ENCODE assay signal across 1 cellular context in the genomic region with DNA sequence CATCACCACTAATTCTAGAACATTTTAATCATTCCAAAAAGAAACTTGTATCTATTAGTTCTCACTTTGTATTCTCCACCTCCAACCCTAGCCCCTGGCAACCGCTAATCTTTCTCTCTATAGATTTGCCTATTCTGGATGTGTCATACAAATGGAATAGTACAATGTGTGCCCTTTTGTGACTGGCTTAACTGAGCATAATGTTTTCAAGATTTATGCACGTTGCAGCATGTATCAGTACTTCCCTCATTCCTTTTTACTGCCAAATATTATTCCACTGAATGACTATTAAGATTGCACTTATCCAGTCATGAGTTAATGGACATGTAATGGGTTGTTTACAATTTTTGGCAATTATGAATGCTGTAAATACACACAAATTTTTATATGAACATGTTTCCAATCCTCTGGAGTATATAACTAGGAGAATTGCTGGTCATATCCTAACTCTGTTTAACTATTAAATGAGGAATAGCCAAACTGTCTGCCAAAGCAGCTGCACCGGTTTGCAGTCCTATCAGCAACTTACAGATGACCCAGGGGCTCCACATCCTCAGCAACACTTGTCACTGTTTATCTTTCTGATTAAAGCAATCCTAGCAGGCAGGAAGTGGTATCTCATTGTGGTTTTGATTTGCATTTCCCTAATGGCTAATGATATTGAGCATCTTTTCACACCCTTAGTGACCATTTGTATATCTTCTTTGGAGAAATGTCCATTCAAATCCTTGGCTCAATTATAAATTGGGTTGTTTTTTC.
TF ChIP-seq lines count a peak whose summit lies in the region.

No MANE protein-coding gene starts in this region.

TF ChIP-seq in K562, 482 proteins besides CTCF, POLR2A, EP300 and RAD21 (continued from another document and continues in another):
- TF ChIP-seq, protein P1, sequence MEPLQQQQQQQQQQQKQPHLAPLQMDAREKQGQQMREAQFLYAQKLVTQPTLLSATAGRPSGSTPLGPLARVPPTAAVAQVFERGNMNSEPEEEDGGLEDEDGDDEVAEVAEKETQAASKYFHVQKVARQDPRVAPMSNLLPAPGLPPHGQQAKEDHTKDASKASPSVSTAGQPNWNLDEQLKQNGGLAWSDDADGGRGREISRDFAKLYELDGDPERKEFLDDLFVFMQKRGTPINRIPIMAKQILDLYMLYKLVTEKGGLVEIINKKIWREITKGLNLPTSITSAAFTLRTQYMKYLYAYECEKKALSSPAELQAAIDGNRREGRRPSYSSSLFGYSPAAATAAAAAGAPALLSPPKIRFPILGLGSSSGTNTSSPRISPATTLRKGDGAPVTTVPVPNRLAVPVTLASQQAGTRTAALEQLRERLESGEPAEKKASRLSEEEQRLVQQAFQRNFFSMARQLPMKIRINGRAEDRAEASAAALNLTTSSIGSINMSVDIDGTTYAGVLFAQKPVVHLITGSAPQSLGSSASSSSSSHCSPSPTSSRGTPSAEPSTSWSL (CRISPR knock-in tag; IDR thresholded peaks at IDR 0.05; ENCODE audit: borderline replicate concordance): no peak
- TF ChIP-seq HMGN3 (IDR thresholded peaks at IDR 0.05; ENCODE audit: borderline replicate concordance, extremely low read depth, insufficient read length, low read depth, low read length) (peak; percentile 67), YBX1 (IDR thresholded peaks at IDR 0.05) (no peak), MAFG (tag; conservative IDR thresholded peaks at IDR 0.05) (no peak), BDP1 (IDR thresholded peaks at IDR 0.05; ENCODE audit: insufficient read depth, insufficient read length) (no peak), SMAD3 (CRISPR knock-in tag; conservative IDR thresholded peaks at IDR 0.05) (peak; percentile 80), MTA2 (IDR thresholded peaks at IDR 0.05; ENCODE audit: low read depth) (peak; percentile 91), ZNF780A (CRISPR knock-in tag; IDR thresholded peaks at IDR 0.05) (no peak), KLF6 (CRISPR knock-in tag; IDR thresholded peaks at IDR 0.05; ENCODE audit: borderline replicate concordance) (0 out of 2 replicates have a peak, but pooled peaks have one; percentile 17), DACH1 (IDR thresholded peaks at IDR 0.05; ENCODE audit: partially characterized antibody) (peak; percentile 95), ARID1B (IDR thresholded peaks at IDR 0.05) (peak; percentile 95), ZNF253 (CRISPR knock-in tag; conservative IDR thresholded peaks at IDR 0.05) (no peak), HLTF (IDR thresholded peaks at IDR 0.05) (no peak), CSDE1 (IDR thresholded peaks at IDR 0.05) (no peak), PTRF (tag; IDR thresholded peaks at IDR 0.05) (no peak), TCFL5 (CRISPR knock-in tag; conservative IDR thresholded peaks at IDR 0.05) (no peak), ETV6 (IDR thresholded peaks at IDR 0.05; ENCODE audit: borderline replicate concordance in 1 of 2, low read depth in 2 of 2, low read length in 1 of 2) (peak in 1 of 2 experiments; percentile 81; a peak in 2 of 4 replicates), ETV6 (CRISPR knock-in tag; IDR thresholded peaks at IDR 0.05; ENCODE audit: borderline replicate concordance) (no peak), CCNT2 (IDR thresholded peaks at IDR 0.05; ENCODE audit: borderline replicate concordance, extremely low read depth, insufficient read length, low read depth, low read length) (peak; percentile 71), POLR2H (tag; IDR thresholded peaks at IDR 0.05; ENCODE audit: low read depth) (no peak), MEIS2 (IDR thresholded peaks at IDR 0.05; ENCODE audit: partially characterized antibody) (peak; percentile 73), RAD51 (IDR thresholded peaks at IDR 0.05; ENCODE audit: borderline replicate concordance, low read depth) (no peak), MCM3 (IDR thresholded peaks at IDR 0.05) (no peak), MXI1 (IDR thresholded peaks at IDR 0.05; ENCODE audit: low read depth, low read length) (0 out of 2 replicates have a peak, but pooled peaks have one; percentile 18), ATF7 (IDR thresholded peaks at IDR 0.05) (peak; percentile 47; the same call in 1 of the 2 replicates), YY1 (IDR thresholded peaks at IDR 0.05; ENCODE audit: borderline replicate concordance in 1 of 3, control insufficient read depth in 1 of 3, extremely low read depth in 1 of 3, insufficient read depth in 3 of 3, insufficient read length in 1 of 3, insufficient replicate concordance in 2 of 3, low read depth in 1 of 3, low read length in 2 of 3) (no peak), TAF9B (IDR thresholded peaks at IDR 0.05; ENCODE audit: partially characterized antibody) (no peak), MTA3 (IDR thresholded peaks at IDR 0.05; ENCODE audit: borderline replicate concordance) (no peak), PHB (CRISPR knock-in tag; IDR thresholded peaks at IDR 0.05) (no peak), TCF7L2 (IDR thresholded peaks at IDR 0.05; ENCODE audit: low read depth, low read length) (no peak)
- TF ChIP-seq, protein P2, sequence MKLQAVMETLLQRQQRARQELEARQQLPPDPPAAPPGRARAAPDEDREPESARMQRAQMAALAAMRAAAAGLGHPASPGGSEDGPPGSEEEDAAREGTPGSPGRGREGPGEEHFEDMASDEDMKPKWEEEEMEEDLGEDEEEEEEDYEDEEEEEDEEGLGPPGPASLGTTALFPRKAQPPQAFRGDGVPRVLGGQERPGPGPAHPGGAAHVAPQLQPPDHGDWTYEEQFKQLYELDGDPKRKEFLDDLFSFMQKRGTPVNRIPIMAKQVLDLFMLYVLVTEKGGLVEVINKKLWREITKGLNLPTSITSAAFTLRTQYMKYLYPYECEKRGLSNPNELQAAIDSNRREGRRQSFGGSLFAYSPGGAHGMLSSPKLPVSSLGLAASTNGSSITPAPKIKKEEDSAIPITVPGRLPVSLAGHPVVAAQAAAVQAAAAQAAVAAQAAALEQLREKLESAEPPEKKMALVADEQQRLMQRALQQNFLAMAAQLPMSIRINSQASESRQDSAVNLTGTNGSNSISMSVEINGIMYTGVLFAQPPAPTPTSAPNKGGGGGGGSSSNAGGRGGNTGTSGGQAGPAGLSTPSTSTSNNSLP (IDR thresholded peaks at IDR 0.05; ENCODE audit: borderline replicate concordance, low read depth, low read length): peak; percentile 90
- TF ChIP-seq, protein P3, sequence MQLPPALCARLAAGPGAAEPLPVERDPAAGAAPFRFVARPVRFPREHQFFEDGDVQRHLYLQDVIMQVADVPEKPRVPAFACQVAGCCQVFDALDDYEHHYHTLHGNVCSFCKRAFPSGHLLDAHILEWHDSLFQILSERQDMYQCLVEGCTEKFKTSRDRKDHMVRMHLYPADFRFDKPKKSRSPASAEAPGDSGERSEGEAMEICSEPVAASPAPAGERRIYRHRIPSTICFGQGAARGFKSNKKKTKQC (CRISPR knock-in tag; IDR thresholded peaks at IDR 0.05): no peak
- TF ChIP-seq, protein P4, sequence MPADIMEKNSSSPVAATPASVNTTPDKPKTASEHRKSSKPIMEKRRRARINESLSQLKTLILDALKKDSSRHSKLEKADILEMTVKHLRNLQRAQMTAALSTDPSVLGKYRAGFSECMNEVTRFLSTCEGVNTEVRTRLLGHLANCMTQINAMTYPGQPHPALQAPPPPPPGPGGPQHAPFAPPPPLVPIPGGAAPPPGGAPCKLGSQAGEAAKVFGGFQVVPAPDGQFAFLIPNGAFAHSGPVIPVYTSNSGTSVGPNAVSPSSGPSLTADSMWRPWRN (IDR thresholded peaks at IDR 0.05; ENCODE audit: low read depth): peak; percentile 87
- TF ChIP-seq, protein P5, sequence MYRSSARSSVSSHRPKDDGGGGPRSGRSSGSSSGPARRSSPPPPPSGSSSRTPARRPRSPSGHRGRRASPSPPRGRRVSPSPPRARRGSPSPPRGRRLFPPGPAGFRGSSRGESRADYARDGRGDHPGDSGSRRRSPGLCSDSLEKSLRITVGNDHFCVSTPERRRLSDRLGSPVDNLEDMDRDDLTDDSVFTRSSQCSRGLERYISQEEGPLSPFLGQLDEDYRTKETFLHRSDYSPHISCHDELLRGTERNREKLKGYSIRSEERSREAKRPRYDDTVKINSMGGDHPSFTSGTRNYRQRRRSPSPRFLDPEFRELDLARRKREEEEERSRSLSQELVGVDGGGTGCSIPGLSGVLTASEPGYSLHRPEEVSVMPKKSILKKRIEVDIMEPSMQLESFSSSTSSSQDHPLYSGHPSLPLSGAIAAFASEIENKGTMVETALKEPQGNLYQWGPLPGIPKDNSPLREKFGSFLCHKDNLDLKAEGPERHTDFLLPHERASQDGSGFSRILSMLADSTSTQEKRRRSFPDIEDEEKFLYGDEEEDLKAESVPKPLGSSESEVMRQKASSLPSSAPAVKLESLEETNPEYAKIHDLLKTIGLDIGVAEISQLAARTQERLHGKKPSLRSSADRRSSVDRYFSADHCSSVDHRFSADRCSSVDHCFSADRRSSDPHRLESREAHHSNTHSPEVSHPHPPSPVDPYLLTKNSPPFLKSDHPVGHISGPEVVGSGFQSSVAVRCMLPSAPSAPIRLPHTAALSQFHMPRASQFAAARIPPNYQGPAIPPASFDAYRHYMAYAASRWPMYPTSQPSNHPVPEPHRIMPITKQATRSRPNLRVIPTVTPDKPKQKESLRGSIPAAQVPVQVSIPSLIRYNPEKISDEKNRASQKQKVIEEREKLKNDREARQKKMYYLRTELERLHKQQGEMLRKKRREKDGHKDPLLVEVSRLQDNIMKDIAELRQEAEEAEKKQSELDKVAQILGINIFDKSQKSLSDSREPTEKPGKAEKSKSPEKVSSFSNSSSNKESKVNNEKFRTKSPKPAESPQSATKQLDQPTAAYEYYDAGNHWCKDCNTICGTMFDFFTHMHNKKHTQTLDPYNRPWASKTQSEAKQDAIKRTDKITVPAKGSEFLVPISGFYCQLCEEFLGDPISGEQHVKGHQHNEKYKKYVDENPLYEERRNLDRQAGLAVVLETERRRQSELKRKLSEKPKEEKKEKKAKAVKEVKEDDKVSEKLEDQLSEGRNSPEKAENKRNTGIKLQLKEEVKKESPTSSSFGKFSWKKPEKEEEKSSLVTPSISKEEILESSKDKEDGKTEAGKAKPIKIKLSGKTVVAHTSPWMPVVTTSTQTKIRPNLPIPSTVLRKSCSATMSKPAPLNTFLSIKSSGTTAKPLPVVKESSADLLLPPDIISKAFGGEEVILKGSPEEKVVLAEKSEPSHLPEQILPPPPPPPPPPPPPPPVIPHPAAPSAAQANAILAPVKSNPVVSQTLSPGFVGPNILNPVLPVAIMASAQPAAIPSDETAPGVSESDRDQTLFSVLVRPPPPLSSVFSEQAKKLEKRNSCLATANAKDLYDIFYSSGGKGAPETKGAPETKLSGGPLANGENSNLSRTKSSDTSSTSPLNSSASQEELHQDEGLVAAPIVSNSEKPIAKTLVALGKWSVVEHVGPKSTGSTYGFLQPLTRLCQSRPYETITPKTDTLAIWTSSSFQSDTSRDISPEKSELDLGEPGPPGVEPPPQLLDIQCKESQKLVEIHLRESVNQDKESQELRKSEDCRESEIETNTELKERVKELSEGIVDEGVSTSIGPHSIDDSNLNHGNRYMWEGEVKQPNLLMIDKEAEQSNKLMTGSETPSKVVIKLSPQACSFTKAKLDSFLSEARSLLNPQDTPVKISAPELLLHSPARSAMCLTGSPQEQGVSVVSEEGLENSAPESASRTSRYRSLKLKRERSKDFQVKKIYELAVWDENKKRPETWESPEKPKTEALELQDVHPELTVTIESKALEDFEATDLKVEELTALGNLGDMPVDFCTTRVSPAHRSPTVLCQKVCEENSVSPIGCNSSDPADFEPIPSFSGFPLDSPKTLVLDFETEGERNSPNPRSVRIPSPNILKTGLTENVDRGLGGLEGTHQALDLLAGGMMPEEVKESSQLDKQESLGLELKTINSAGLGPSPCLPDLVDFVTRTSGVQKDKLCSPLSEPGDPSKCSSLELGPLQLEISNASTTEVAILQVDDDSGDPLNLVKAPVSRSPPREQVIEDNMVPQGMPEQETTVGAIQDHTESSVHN (IDR thresholded peaks at IDR 0.05; ENCODE audit: borderline replicate concordance in 1 of 2, low read depth in 1 of 2): peak in 1 of 2 experiments; percentile 35; a peak in 1 of 4 replicates
- TF ChIP-seq, protein P6, sequence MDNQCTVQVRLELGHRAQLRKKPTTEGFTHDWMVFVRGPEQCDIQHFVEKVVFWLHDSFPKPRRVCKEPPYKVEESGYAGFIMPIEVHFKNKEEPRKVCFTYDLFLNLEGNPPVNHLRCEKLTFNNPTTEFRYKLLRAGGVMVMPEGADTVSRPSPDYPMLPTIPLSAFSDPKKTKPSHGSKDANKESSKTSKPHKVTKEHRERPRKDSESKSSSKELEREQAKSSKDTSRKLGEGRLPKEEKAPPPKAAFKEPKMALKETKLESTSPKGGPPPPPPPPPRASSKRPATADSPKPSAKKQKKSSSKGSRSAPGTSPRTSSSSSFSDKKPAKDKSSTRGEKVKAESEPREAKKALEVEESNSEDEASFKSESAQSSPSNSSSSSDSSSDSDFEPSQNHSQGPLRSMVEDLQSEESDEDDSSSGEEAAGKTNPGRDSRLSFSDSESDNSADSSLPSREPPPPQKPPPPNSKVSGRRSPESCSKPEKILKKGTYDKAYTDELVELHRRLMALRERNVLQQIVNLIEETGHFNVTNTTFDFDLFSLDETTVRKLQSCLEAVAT (IDR thresholded peaks at IDR 0.05): peak in 1 of 2 experiments; percentile 79; a peak in 2 of 4 replicates
- TF ChIP-seq, protein P7, sequence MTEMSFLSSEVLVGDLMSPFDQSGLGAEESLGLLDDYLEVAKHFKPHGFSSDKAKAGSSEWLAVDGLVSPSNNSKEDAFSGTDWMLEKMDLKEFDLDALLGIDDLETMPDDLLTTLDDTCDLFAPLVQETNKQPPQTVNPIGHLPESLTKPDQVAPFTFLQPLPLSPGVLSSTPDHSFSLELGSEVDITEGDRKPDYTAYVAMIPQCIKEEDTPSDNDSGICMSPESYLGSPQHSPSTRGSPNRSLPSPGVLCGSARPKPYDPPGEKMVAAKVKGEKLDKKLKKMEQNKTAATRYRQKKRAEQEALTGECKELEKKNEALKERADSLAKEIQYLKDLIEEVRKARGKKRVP (CRISPR knock-in tag; IDR thresholded peaks at IDR 0.05): peak; percentile 22; the same call in 1 of the 2 replicates
- TF ChIP-seq, protein P8, sequence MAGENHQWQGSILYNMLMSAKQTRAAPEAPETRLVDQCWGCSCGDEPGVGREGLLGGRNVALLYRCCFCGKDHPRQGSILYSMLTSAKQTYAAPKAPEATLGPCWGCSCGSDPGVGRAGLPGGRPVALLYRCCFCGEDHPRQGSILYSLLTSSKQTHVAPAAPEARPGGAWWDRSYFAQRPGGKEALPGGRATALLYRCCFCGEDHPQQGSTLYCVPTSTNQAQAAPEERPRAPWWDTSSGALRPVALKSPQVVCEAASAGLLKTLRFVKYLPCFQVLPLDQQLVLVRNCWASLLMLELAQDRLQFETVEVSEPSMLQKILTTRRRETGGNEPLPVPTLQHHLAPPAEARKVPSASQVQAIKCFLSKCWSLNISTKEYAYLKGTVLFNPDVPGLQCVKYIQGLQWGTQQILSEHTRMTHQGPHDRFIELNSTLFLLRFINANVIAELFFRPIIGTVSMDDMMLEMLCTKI (IDR thresholded peaks at IDR 0.05; ENCODE audit: partially characterized antibody): no peak
